Comparison of ENCODE assay signal across 14 cellular contexts in genomic region chr6:17070400-17070799, GRCh38. TPM values are rescaled to one million over a fixed set of nuclear protein-coding genes. Genes with fewer than 3 reads are reported as not detected.
"Had no signal": no experiment of that assay in that cellular context is flagged by ENCODE, and none has a peak within 500 bp of the region (broad histone marks: within the 10 kb centered on the region; RNA-seq: fewer than 3 reads in every experiment).

No MANE protein-coding gene starts in this region.

RNA-seq across cellular contexts. Expression of gene STMND1, which starts 31.4 kb away (rescaled TPM):
- total RNA-seq: activated naive CD4-positive, alpha-beta T cell treated with anti-CD3 and anti-CD28 coated beads for 36 hours; activated naive CD8-positive, alpha-beta T cell treated with anti-CD3 and anti-CD28 coated beads for 36 hours; activated naive CD8-positive, alpha-beta T cell treated with anti-CD3 and anti-CD28 coated beads, Interleukin-2, amount 10 ng/mL, durations not matched to agents 7 days and 5 days; activated T-cell treated with anti-CD3 and anti-CD28 coated beads, Interleukin-2, amount 50 U/mL, for 4 hours; activated T-cell treated with anti-CD3 and anti-CD28 coated beads, Interleukin-2, amount 50 U/mL, for 72 hours; activated T-helper 1 cell treated with anti-CD3 and anti-CD28 coated beads, Interleukin-12 subunit alpha, Interleukin-12 subunit beta, Interleukin-2, Interleukin-4 antibody, amounts not matched to agents 30 ng/mL and 10 ng/mL and 1 ng/mL, durations not matched to agents 14 hours and 24 hours and 36 hours; activated T-helper 2 cell treated with anti-CD3 and anti-CD28 coated beads, Interferon-gamma antibody, Interleukin-2, Interleukin-4, amounts not matched to agents 10 μg/mL and 5 μg/mL and 100 μg/mL, durations not matched to agents 14 hours and 24 hours and 36 hours; adrenal gland; aorta; ascending aorta; bronchial epithelial cell; cardiac muscle cell; cardiac septum; chondrocyte had no signal
- polyA plus RNA-seq: adrenal gland, aorta, cardiac muscle cell had no signal
